ENCODE assay signal across 8 cellular contexts in genomic region chr4:3388461-3389185, GRCh38. TPM values are rescaled to one million over a fixed set of nuclear protein-coding genes. Genes with fewer than 3 reads are reported as not detected.
DNase-seq lines count a peak whose midpoint lies in the region; ATAC-seq and TF ChIP-seq lines count a peak whose summit lies in the region.

No MANE protein-coding gene starts in this region.

- intact Hi-C loops in psoas muscle (cut with DNase I) = loop anchor here in 1 of 2 donors (5.0 kb wide), 1 partner anchor 36 kb away; no protein-coding TSS in a partner anchor

- ATAC-seq in GM18508 (IDR thresholded peaks at IDR 0.05; ENCODE audit: insufficient read depth, unreplicated experiment) (peak; percentile 56), HG02938 (IDR thresholded peaks at IDR 0.05; ENCODE audit: unreplicated experiment) (peak; percentile 80), psoas muscle (peak; percentile 4 to 79 (median 54))

- no peaks in the 10 kb centered on the region for H3K27me3 ChIP-seq in psoas muscle (ENCODE audit: insufficient read depth in 3 of 3, low read length in 2 of 3)

- peak overlapping the region; percentile 41 for H3K4me3 ChIP-seq in psoas muscle

- 32 to 39% (median 38%) methylated on average over 17 of the region's 17 CpGs for WGBS in psoas muscle, 3 donors

- DNase-seq in RKO (ENCODE audit: low spot score) (peak; percentile 53), fibroblast of peridontal ligament (ENCODE audit: extremely low read depth) (peak; percentile 88), psoas muscle (no peak), SW 1271 (lab: John Stamatoyannopoulos, UW) (no peak), NCI-H1092 (lab: John Stamatoyannopoulos, UW) (no peak)
- DNase-seq in activated CD4-positive, alpha-beta T cell treated with anti-CD3 and anti-CD28 coated beads for 48 hours = no peak

- no peak for TF ChIP-seq CTCF in psoas muscle (IDR thresholded peaks at IDR 0.05)

- peak overlapping the region; percentile 50 for H3K27ac ChIP-seq in psoas muscle

- no peaks in the 10 kb centered on the region for H3K9me3 ChIP-seq in psoas muscle

- peaks cover 23% of the 10 kb centered on the region for H3K4me1 ChIP-seq in psoas muscle

- no peaks in the 10 kb centered on the region for H3K36me3 ChIP-seq in psoas muscle (ENCODE audit: insufficient read depth in 1 of 2, low read depth in 1 of 2)

RNA-seq across cellular contexts. Expression of gene HGFAC, which starts 53.1 kb away (rescaled TPM):
- 1 to 10 TPM in 1 of 4 donors, under 1 TPM in 2, not detected in 1; 0.32 to 1.2 (median 0.46) TPM for total RNA-seq in psoas muscle
- polyA plus RNA-seq in psoas muscle = under 1 TPM; 0.09 to 0.63 (median 0.26) TPM

Comparison
In these comparisons a context has a peak if more than half of its experiments do, and no peak if none do; other contexts are left out.
1. DNase-seq: peak in RKO (single experiment) and fibroblast of peridontal ligament (single experiment); none in psoas muscle (0 of 2), activated CD4-positive, alpha-beta T cell treated with anti-CD3 and anti-CD28 coated beads for 48 hours (single experiment), SW 1271 (0 of 2) and NCI-H1092 (single experiment).
2. Peak in every context shown above with its lines, with median percentiles within 50 percentile points of each other: ATAC-seq.